13 cellular contexts compared by ENCODE assay signal in the genomic region with DNA sequence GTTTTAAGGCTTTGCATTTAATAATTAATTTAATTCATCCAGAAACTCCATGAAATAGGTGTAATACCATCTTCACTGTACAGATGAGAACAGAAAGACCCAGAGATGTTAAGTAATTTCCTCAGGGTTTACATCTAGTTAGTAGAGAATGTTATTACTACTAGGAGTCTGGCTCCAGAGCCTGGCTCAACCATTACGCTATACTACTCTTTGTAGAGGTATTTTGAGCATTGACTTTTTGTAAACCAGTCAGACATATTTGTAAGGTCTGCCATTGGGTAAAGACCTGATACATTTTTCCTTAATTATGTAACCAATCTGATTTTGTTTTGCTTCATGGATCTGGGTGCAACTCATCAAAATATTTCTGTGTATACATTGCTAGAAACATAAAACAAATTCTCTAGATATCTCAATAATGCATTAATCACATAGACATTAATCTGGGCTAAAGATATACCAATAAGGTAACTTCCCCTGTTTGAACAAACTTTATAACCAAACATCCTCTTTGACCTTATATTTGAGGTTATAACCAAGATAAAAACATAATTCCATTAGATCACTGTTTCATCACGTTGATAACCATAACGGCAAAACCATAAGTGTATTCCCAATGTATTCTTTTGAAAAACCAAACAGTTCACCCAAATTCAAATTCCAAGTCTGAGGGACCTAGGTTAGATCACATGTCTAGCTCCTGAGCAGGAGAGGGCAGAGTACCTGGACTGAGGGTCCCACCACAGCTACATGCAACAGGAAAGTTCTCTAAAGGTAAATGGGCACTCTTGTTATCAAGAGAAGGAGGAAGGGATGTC.
DNase-seq lines count a peak whose midpoint lies in the region; ATAC-seq and TF ChIP-seq lines count a peak whose summit lies in the region.
"Had no signal": no experiment of that assay in that cellular context is flagged by ENCODE, and none has a peak within 500 bp of the region (broad histone marks: within the 10 kb centered on the region; RNA-seq: fewer than 3 reads in every experiment).

No MANE protein-coding gene starts in this region.

- no peaks in the 10 kb centered on the region for H3K9me3 ChIP-seq in right atrium auricular region
- H3K9me3 ChIP-seq: thoracic aorta had no signal

- ATAC-seq in GM18873 (IDR thresholded peaks at IDR 0.05; ENCODE audit: low FRiP score, unreplicated experiment) (peak; percentile 36), GM21529 (IDR thresholded peaks at IDR 0.05; ENCODE audit: unreplicated experiment) (peak; percentile 41), HG03280 (IDR thresholded peaks at IDR 0.05; ENCODE audit: unreplicated experiment) (peak; percentile 33)
- ATAC-seq in stimulated activated effector memory CD8-positive, alpha-beta T cell treated with anti-CD3 and anti-CD28 coated beads, Interleukin-12 subunit alpha, Interleukin-12 subunit beta, amount 100 ng/mL, for 72 hours, result peak; percentile 49

- peak overlapping the region; percentile 71 for H3K27ac Mint-ChIP-seq in stimulated activated effector memory CD8-positive, alpha-beta T cell treated with anti-CD3 and anti-CD28 coated beads, Interleukin-12 subunit alpha, Interleukin-12 subunit beta, amount 100 ng/mL, for 72 hours
- H3K27ac Mint-ChIP-seq: brain, progenitor cell of endocrine pancreas had no signal

- no peaks in the 10 kb centered on the region for H3K4me1 ChIP-seq in right atrium auricular region

- DNase-seq in stimulated activated effector memory CD8-positive, alpha-beta T cell treated with anti-CD3 and anti-CD28 coated beads, Interleukin-12 subunit alpha, Interleukin-12 subunit beta, amount 100 ng/mL, for 72 hours (ENCODE audit: low spot score in 2 of 2), result no peak
- DNase-seq in MV-4-11 (lab: John Stamatoyannopoulos, UW), result no peak
- no peak for DNase-seq in right atrium auricular region (ENCODE audit: low spot score)
- no peak for DNase-seq in NCI-H2029 treated with DMSO at 0.1 percent for 48 hours (lab: John Stamatoyannopoulos, UW)
- DNase-seq: activated CD8-positive, alpha-beta memory T cell treated with anti-CD3 and anti-CD28 coated beads, Interleukin-2, amount 50 U/mL, for 4 hours; mesendoderm had no signal

- no peak for TF ChIP-seq CTCF in right atrium auricular region (IDR thresholded peaks at IDR 0.05)

- peaks cover 24% of the 10 kb centered on the region for H3K4me1 Mint-ChIP-seq in stimulated activated effector memory CD8-positive, alpha-beta T cell treated with anti-CD3 and anti-CD28 coated beads, Interleukin-12 subunit alpha, Interleukin-12 subunit beta, amount 100 ng/mL, for 72 hours

- peaks cover 7% of the 10 kb centered on the region for H3K36me3 ChIP-seq in right atrium auricular region
- H3K36me3 ChIP-seq: thoracic aorta had no signal

- H3K4me3 ChIP-seq in right atrium auricular region, result no peak overlapping the region
- H3K4me3 ChIP-seq: thoracic aorta had no signal

- H3K27me3 ChIP-seq in right atrium auricular region, result no peaks in the 10 kb centered on the region

- H3K9me3 Mint-ChIP-seq in stimulated activated effector memory CD8-positive, alpha-beta T cell treated with anti-CD3 and anti-CD28 coated beads, Interleukin-12 subunit alpha, Interleukin-12 subunit beta, amount 100 ng/mL, for 72 hours, result no peaks in the 10 kb centered on the region

- H3K27ac ChIP-seq in right atrium auricular region, result no peak overlapping the region
- H3K27ac ChIP-seq: HL-60, thoracic aorta had no signal

- peaks cover 88% of the 10 kb centered on the region for H3K36me3 Mint-ChIP-seq in stimulated activated effector memory CD8-positive, alpha-beta T cell treated with anti-CD3 and anti-CD28 coated beads, Interleukin-12 subunit alpha, Interleukin-12 subunit beta, amount 100 ng/mL, for 72 hours

- peak overlapping the region; percentile 29 for H3K4me3 Mint-ChIP-seq in stimulated activated effector memory CD8-positive, alpha-beta T cell treated with anti-CD3 and anti-CD28 coated beads, Interleukin-12 subunit alpha, Interleukin-12 subunit beta, amount 100 ng/mL, for 72 hours
- H3K4me3 Mint-ChIP-seq: brain had no signal
